Comparison of ENCODE assay signal across 9 cellular contexts in the genomic region with DNA sequence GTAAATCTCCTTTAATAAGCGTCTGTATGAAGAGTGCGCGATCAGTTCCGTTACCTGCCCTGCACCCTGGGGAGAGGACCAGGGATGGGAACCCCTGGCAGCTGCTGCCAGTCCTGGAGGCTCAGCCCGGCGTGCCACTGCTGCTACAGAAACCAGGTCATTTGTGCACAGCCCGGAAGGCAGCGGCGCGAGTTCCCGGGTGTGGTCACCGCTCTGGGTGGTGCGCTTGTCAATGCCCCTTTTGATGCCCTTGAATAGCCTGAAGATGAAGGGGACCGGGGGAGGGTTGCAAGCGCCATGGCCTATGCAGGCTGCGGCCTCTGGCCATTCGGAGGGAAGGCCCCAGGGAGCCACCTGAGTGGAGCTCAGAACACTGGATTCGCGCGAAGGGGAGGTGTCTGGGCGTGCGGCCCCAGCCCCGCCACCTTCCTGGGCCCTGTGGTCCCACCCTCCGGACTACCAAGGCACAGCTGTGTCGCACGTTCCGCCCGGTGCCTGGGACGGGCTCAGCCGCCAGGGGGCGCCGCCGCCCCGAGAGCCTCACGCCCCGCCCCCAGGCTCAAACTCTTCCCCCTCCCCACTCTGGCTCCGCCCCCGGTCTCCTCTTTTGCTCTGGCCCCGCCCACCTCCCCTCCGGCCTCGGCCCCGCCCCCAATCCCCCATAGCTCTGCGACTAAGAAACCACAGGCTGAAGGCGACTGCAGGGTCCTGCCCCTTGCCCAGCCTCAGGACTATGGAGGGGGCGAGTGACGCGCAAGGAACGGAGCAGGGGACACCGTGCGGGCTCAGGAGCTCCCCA. TPM values are rescaled to one million over a fixed set of nuclear protein-coding genes. Genes with fewer than 3 reads are reported as not detected.
DNase-seq lines count a peak whose midpoint lies in the region; ATAC-seq and TF ChIP-seq lines count a peak whose summit lies in the region.
"Had no signal": no experiment of that assay in that cellular context is flagged by ENCODE, and none has a peak within 500 bp of the region (broad histone marks: within the 10 kb centered on the region; RNA-seq: fewer than 3 reads in every experiment).

No MANE protein-coding gene starts in this region.

- TF ChIP-seq POLR2A in testis (IDR thresholded peaks at IDR 0.05) = no peak

- intact Hi-C loops in testis (cut with DNase I; ENCODE audit: low total_unique reads) = loop anchor here (10.0 kb wide), 1 partner anchor 293 kb away; no protein-coding TSS in a partner anchor

- WGBS in testis, 2 donors = 64% methylated on average over 40 of the region's 50 CpGs; no CpG with 5 or more reads in 1 of the 2 donors

- H3K36me3 Mint-ChIP-seq in glutamatergic neuron (ENCODE audit: unreplicated experiment) (peaks cover 4% of the 10 kb centered on the region), osteocyte (ENCODE audit: unreplicated experiment) (peaks cover 22% of the 10 kb centered on the region)

- no peak overlapping the region for H3K27ac Mint-ChIP-seq in glutamatergic neuron (ENCODE audit: unreplicated experiment)
- no peak overlapping the region for H3K27ac Mint-ChIP-seq in osteocyte (ENCODE audit: unreplicated experiment)

- H3K4me3 ChIP-seq in GM12865 (ENCODE audit: low read depth, low read length) = no peak overlapping the region
- H3K4me3 ChIP-seq in testis = peak overlapping the region; percentile 42 to 47
- H3K4me3 ChIP-seq: SK-N-MC had no signal

- no peak for ATAC-seq in GM18502 (IDR thresholded peaks at IDR 0.05; ENCODE audit: poor library complexity, unreplicated experiment)

- H3K27ac ChIP-seq in testis = peak overlapping the region in 1 of 2 donors; percentile 66
- H3K27ac ChIP-seq: SK-N-MC had no signal

- H3K4me1 ChIP-seq in testis = peaks cover 7% of the 10 kb centered on the region

- H3K4me3 Mint-ChIP-seq in glutamatergic neuron (ENCODE audit: unreplicated experiment) = peak overlapping the region; percentile 14
- H3K4me3 Mint-ChIP-seq in osteocyte (ENCODE audit: unreplicated experiment) = no peak overlapping the region

- DNase-seq in GM12865 (ENCODE audit: low read depth) = peak; percentile 44
- peak; percentile 71 for DNase-seq in activated gamma-delta T cell treated with anti-CD3 and anti-CD28 coated beads, Interleukin-2, amount 50 U/mL, for 16 hours (ENCODE audit: low read depth)
- DNase-seq in glutamatergic neuron = peak; percentile 92
- DNase-seq in osteocyte (ENCODE audit: extremely low spot score, unreplicated experiment) = peak; percentile 85
- peak; percentile 90 for DNase-seq in testis
- no peak for DNase-seq in cortex of kidney (lab: John Stamatoyannopoulos, UW)

- H3K9me3 Mint-ChIP-seq in glutamatergic neuron (ENCODE audit: unreplicated experiment) = peaks cover 7% of the 10 kb centered on the region
- no peaks in the 10 kb centered on the region for H3K9me3 Mint-ChIP-seq in osteocyte (ENCODE audit: unreplicated experiment)

- H3K9me3 ChIP-seq in testis = no peaks in the 10 kb centered on the region

- H3K27me3 Mint-ChIP-seq in glutamatergic neuron (ENCODE audit: unreplicated experiment) (peaks cover 4% of the 10 kb centered on the region), osteocyte (ENCODE audit: unreplicated experiment) (no peaks in the 10 kb centered on the region)

- H3K27me3 ChIP-seq in testis = no peaks in the 10 kb centered on the region

- H3K4me1 Mint-ChIP-seq in glutamatergic neuron (ENCODE audit: low read depth, unreplicated experiment) (peaks cover 4% of the 10 kb centered on the region), osteocyte (ENCODE audit: unreplicated experiment) (peaks cover 2% of the 10 kb centered on the region)

- TF ChIP-seq CTCF in GM12865 (IDR thresholded peaks at IDR 0.05; ENCODE audit: insufficient read depth, low read depth, low read length, missing control alignments) (peak; percentile 43), glutamatergic neuron (IDR thresholded peaks at IDR 0.05; ENCODE audit: partially characterized antibody, unreplicated experiment) (peak; percentile 99), osteocyte (IDR thresholded peaks at IDR 0.05) (peak; percentile 59), testis (IDR thresholded peaks at IDR 0.05) (peak in 2 of 3 experiments; percentile 54 to 75)

- H3K36me3 ChIP-seq in testis (ENCODE audit: low read depth, missing control alignments) = no peaks in the 10 kb centered on the region

TF ChIP-seq in PFSK-1, 5 proteins besides CTCF, POLR2A, EP300 and RAD21:
- TF ChIP-seq TAF1 (IDR thresholded peaks at IDR 0.05; ENCODE audit: borderline replicate concordance, insufficient read depth, low read length) (no peak), POLR2AphosphoS5 (IDR thresholded peaks at IDR 0.05; ENCODE audit: low read depth, low read length) (no peak), SIN3A (IDR thresholded peaks at IDR 0.05; ENCODE audit: borderline replicate concordance, insufficient read depth, low read length) (no peak), FOXP2 (optimal IDR thresholded peaks at IDR 0.05; ENCODE audit: borderline replicate concordance, extremely low read depth, extremely low read length, insufficient read depth) (peak; percentile 72)
- TF ChIP-seq, protein P1, sequence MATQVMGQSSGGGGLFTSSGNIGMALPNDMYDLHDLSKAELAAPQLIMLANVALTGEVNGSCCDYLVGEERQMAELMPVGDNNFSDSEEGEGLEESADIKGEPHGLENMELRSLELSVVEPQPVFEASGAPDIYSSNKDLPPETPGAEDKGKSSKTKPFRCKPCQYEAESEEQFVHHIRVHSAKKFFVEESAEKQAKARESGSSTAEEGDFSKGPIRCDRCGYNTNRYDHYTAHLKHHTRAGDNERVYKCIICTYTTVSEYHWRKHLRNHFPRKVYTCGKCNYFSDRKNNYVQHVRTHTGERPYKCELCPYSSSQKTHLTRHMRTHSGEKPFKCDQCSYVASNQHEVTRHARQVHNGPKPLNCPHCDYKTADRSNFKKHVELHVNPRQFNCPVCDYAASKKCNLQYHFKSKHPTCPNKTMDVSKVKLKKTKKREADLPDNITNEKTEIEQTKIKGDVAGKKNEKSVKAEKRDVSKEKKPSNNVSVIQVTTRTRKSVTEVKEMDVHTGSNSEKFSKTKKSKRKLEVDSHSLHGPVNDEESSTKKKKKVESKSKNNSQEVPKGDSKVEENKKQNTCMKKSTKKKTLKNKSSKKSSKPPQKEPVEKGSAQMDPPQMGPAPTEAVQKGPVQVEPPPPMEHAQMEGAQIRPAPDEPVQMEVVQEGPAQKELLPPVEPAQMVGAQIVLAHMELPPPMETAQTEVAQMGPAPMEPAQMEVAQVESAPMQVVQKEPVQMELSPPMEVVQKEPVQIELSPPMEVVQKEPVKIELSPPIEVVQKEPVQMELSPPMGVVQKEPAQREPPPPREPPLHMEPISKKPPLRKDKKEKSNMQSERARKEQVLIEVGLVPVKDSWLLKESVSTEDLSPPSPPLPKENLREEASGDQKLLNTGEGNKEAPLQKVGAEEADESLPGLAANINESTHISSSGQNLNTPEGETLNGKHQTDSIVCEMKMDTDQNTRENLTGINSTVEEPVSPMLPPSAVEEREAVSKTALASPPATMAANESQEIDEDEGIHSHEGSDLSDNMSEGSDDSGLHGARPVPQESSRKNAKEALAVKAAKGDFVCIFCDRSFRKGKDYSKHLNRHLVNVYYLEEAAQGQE (IDR thresholded peaks at IDR 0.05; ENCODE audit: insufficient read depth in 1 of 2, low read depth in 2 of 2, low read length in 2 of 2) = no peak

RNA-seq across cellular contexts. Expression of a gene that starts 16.5 kb away (rescaled TPM):
- polyA plus RNA-seq in PFSK-1 (2012; ENCODE audit: insufficient read length, low read depth) = 135 TPM
- total RNA-seq in glutamatergic neuron (ENCODE audit: unreplicated experiment) (49.8 TPM), osteocyte (50.2 and 55.0 TPM in 2 replicates), testis (10 to 100 TPM; 47.6 to 59.1 TPM)
- polyA plus RNA-seq in testis (ENCODE audit: insufficient read depth, low read depth, low replicate concordance) = 30.0 TPM

Comparison
In these comparisons a context has a peak if more than half of its experiments do, and no peak if none do; other contexts are left out.
1. CTCF ChIP-seq: peak in every context shown above with its lines; median percentile 99 in glutamatergic neuron; 64 in testis; 59 in osteocyte; 43 in GM12865.